8 cellular contexts compared by ENCODE assay signal in genomic region chr6:31665501-31666336, GRCh38. TPM values are rescaled to one million over a fixed set of nuclear protein-coding genes. Genes with fewer than 3 reads are reported as not detected.
DNase-seq lines count a peak whose midpoint lies in the region; ATAC-seq, FAIRE-seq and TF ChIP-seq lines count a peak whose summit lies in the region.

Gene CSNK2B (plus strand): TSS chr6:31666080. CDS start chr6:31666832, 752 bp downstream.

- H3K4me3 ChIP-seq in AG10803 (ENCODE audit: low read length) (peak within 1 kb of the TSS; percentile 98), kidney (ENCODE audit: low read length in 2 of 2) (peak within 1 kb of the TSS; percentile 94)

- no peaks in the 10 kb centered on the region for H3K9me3 ChIP-seq in kidney (ENCODE audit: control insufficient read depth in 1 of 2, low read length in 2 of 2)

- DNase-seq in AG10803 (ENCODE audit: low read depth) (peak; percentile 96), NCI-H446 treated with DMSO at 0.1 percent for 48 hours (lab: John Stamatoyannopoulos, UW) (peak; percentile 97), cerebellar cortex (ENCODE audit: low spot score) (peak; percentile 99), kidney (peak; percentile 99)
- peak; percentile 99 for DNase-seq in stimulated activated CD4-positive, alpha-beta T cell treated with anti-CD3 and anti-CD28 coated beads, Interleukin-15, amount 100 ng/mL, for 24 hours

- TF ChIP-seq CTCF in AG10803 (conservative IDR thresholded peaks at IDR 0.05; ENCODE audit: low read length) (no peak; the same call in 1 of the 2 replicates), kidney (IDR thresholded peaks at IDR 0.05; ENCODE audit: borderline replicate concordance, extremely low read depth, insufficient read depth) (no peak)

- peak within 1 kb of the TSS; percentile 92 to 97 for H3K9ac ChIP-seq in kidney (ENCODE audit: low read length in 2 of 2)

- intact Hi-C loops in kidney (cut with DNase I): no loop called here

- ATAC-seq in GM19035 (IDR thresholded peaks at IDR 0.05; ENCODE audit: unreplicated experiment) (peak; percentile 81), HG03354 (IDR thresholded peaks at IDR 0.05; ENCODE audit: poor library complexity, severe bottlenecking, unreplicated experiment) (peak; percentile 82)
- peak; percentile 89 for ATAC-seq in activated CD4-positive, CD25-positive, alpha-beta regulatory T cell treated with anti-CD3 and anti-CD28 coated beads, Interleukin-2, amount 50 U/mL, for 24 hours

- peak within 1 kb of the TSS; percentile 85 to 97 for H3K27ac ChIP-seq in kidney (ENCODE audit: low read depth in 2 of 2, low read length in 2 of 2)

- FAIRE-seq in kidney (lab: Jason Lieb, UNC): no peak

- peaks cover 29 to 30% of the 10 kb centered on the region in 2 donors for H3K4me1 ChIP-seq in kidney (ENCODE audit: control insufficient read depth in 1 of 2, insufficient read depth in 1 of 2, low read depth in 1 of 2, low read length in 2 of 2)

- H3K36me3 ChIP-seq in kidney (ENCODE audit: control insufficient read depth in 1 of 2, insufficient read depth in 2 of 2, low read length in 2 of 2): peaks cover 33 to 34% of the 10 kb centered on the region in 2 donors

RNA-seq across cellular contexts. Expression of gene CSNK2B, which starts in this region (rescaled TPM):
- total RNA-seq in kidney: 130 TPM
- 270 TPM for polyA plus RNA-seq in kidney (ENCODE audit: insufficient read depth, low read depth, low replicate concordance)

Comparison
In these comparisons a context has a peak if more than half of its experiments do, and no peak if none do; other contexts are left out.
1. Peak in every context shown above with its lines: DNase-seq, ATAC-seq, H3K4me3 ChIP-seq and H3K27ac ChIP-seq.